14 cellular contexts compared by ENCODE assay signal in genomic region chr18:28778706-28779105, GRCh38.
DNase-seq lines count a peak whose midpoint lies in the region; ATAC-seq and TF ChIP-seq lines count a peak whose summit lies in the region.
"Had no signal": no experiment of that assay in that cellular context is flagged by ENCODE, and none has a peak within 500 bp of the region (broad histone marks: within the 10 kb centered on the region; RNA-seq: fewer than 3 reads in every experiment).

No MANE protein-coding gene starts in this region.

- peaks cover 3% of the 10 kb centered on the region for H3K27me3 Mint-ChIP-seq in glutamatergic neuron (ENCODE audit: unreplicated experiment)
- H3K27me3 Mint-ChIP-seq in Caco-2 (ENCODE audit: insufficient read depth, unreplicated experiment), result no peaks in the 10 kb centered on the region

- H3K4me3 Mint-ChIP-seq in glutamatergic neuron (ENCODE audit: unreplicated experiment) (peak overlapping the region; percentile 50), Caco-2 (ENCODE audit: unreplicated experiment) (no peak overlapping the region)
- H3K4me3 Mint-ChIP-seq: CD8-positive, alpha-beta T cell; H9 had no signal

- peaks cover 2% of the 10 kb centered on the region for H3K9me3 Mint-ChIP-seq in glutamatergic neuron (ENCODE audit: unreplicated experiment)
- H3K9me3 Mint-ChIP-seq in Caco-2 (ENCODE audit: unreplicated experiment), result no peaks in the 10 kb centered on the region
- H3K9me3 Mint-ChIP-seq: H9 had no signal

- no TSS peak for BruUV-seq in Caco-2 (replicated peaks; lab: Mats Ljungman, UMichigan)

- DNase-seq in DND-41, result no peak
- DNase-seq in NCI-H524 treated with DMSO at 0.1 percent for 48 hours (lab: John Stamatoyannopoulos, UW), result peak; percentile 19
- DNase-seq in glutamatergic neuron, result peak; percentile 69
- DNase-seq in posterior vena cava (ENCODE audit: low spot score), result peak; percentile 48
- DNase-seq in Caco-2, result no peak
- no peak for DNase-seq in GM19238 (ENCODE audit: insufficient read length, low spot score)
- DNase-seq: 8988T; CD8-positive, alpha-beta T cell; DMS 273 treated with DMSO at 0.1 percent for 48 hours; DMS53; GM23248; H9 had no signal

- H2AFZ ChIP-seq in DND-41 (ENCODE audit: low read depth, low read length), result 0 out of 2 replicates have a peak overlapping the region, but pooled peaks have one; percentile 1
- H2AFZ ChIP-seq: GM23248 had no signal

- no peak overlapping the region for H3K9ac ChIP-seq in DND-41 (ENCODE audit: low read depth, low read length)
- H3K9ac ChIP-seq: BLaER1 treated with 17β-estradiol and CSF1 and Interleukin-3, amounts not matched to agents 10 nM and 100 nM; GM23248 had no signal

- CTCF ChIA-PET in Caco-2 (lab: Charles Lee), result no interaction called here

- H3K4me1 ChIP-seq in DND-41 (ENCODE audit: insufficient read depth, low read length) (peaks cover 66% of the 10 kb centered on the region), Caco-2 (no peaks in the 10 kb centered on the region)

- peak overlapping the region; percentile 72 for H3K27ac ChIP-seq in DND-41 (ENCODE audit: low read length)
- H3K27ac ChIP-seq: BLaER1 treated with 17β-estradiol and CSF1 and Interleukin-3, amounts not matched to agents 10 nM and 100 nM; GM23248 had no signal

- H3K9me3 ChIP-seq in DND-41 (ENCODE audit: insufficient read depth, low read length, severe bottlenecking) (peaks cover 4% of the 10 kb centered on the region), Caco-2 (no peaks in the 10 kb centered on the region)
- H3K9me3 ChIP-seq: BLaER1 treated with 17β-estradiol and CSF1 and Interleukin-3, amounts not matched to agents 10 nM and 100 nM had no signal

- H3K4me3 ChIP-seq in DND-41 (ENCODE audit: low read depth in 1 of 2, low read length in 2 of 2) (no peak overlapping the region), Caco-2 (ENCODE audit: low read depth, low read length) (no peak overlapping the region)
- H3K4me3 ChIP-seq: BLaER1 treated with 17β-estradiol and CSF1 and Interleukin-3, amounts not matched to agents 10 nM and 100 nM; GM23248 had no signal

- H3K36me3 Mint-ChIP-seq in glutamatergic neuron (ENCODE audit: unreplicated experiment) (no peaks in the 10 kb centered on the region), Caco-2 (ENCODE audit: insufficient read depth, unreplicated experiment) (no peaks in the 10 kb centered on the region)
- H3K36me3 Mint-ChIP-seq: CD8-positive, alpha-beta T cell had no signal

- H3K36me3 ChIP-seq in DND-41 (ENCODE audit: insufficient read depth, low read length) (no peaks in the 10 kb centered on the region), Caco-2 (ENCODE audit: control insufficient read depth, insufficient read depth, low read length) (no peaks in the 10 kb centered on the region)
- H3K36me3 ChIP-seq: BLaER1 treated with 17β-estradiol and CSF1 and Interleukin-3, amounts not matched to agents 10 nM and 100 nM had no signal

- no peak overlapping the region; the same call in 1 of the 2 replicates for H3K4me2 ChIP-seq in DND-41 (ENCODE audit: insufficient read depth, low read length)

- no peaks in the 10 kb centered on the region for H3K79me2 ChIP-seq in DND-41 (ENCODE audit: insufficient read depth, low read length)

- H3K27me3 ChIP-seq in DND-41 (ENCODE audit: insufficient read depth, low read length, poor library complexity) (no peaks in the 10 kb centered on the region), Caco-2 (replicated peaks; ENCODE audit: control insufficient read depth, insufficient read depth, low read length) (no peaks in the 10 kb centered on the region)
- H3K27me3 ChIP-seq: BLaER1 treated with 17β-estradiol and CSF1 and Interleukin-3, amounts not matched to agents 10 nM and 100 nM had no signal

- ATAC-seq in DND-41 (ENCODE audit: insufficient read depth, low read depth) (no peak), HG03571 (IDR thresholded peaks at IDR 0.05; ENCODE audit: unreplicated experiment) (no peak)
- ATAC-seq: CD8-positive, alpha-beta T cell had no signal

- H3K27ac Mint-ChIP-seq in glutamatergic neuron (ENCODE audit: unreplicated experiment) (peak overlapping the region; percentile 93), Caco-2 (ENCODE audit: unreplicated experiment) (no peak overlapping the region)
- H3K27ac Mint-ChIP-seq: CD8-positive, alpha-beta T cell; H9 had no signal

- H4K20me1 ChIP-seq in DND-41 (ENCODE audit: insufficient read depth, low read length), result no peaks in the 10 kb centered on the region
- H4K20me1 ChIP-seq: BLaER1 treated with 17β-estradiol and CSF1 and Interleukin-3, amounts not matched to agents 10 nM and 100 nM had no signal

- peaks cover 13% of the 10 kb centered on the region for H3K4me1 Mint-ChIP-seq in glutamatergic neuron (ENCODE audit: low read depth, unreplicated experiment)
- no peaks in the 10 kb centered on the region for H3K4me1 Mint-ChIP-seq in Caco-2 (ENCODE audit: low read depth, unreplicated experiment)

- intact Hi-C loops in posterior vena cava (cut with DNase I), result loop anchor here in 1 of 2 donors (10.0 kb wide), 1 partner anchor 64 kb away; no protein-coding TSS in a partner anchor
- intact Hi-C loops in Caco-2 (cut with micrococcal nuclease; ENCODE audit: unreplicated experiment), result no loop called here

- POLR2A ChIA-PET in Caco-2 (lab: Charles Lee), result no interaction called here

- TF ChIP-seq CTCF in DND-41 (IDR thresholded peaks at IDR 0.05; ENCODE audit: borderline replicate concordance, extremely low read depth, low read length, poor library complexity, severe bottlenecking) (no peak), glutamatergic neuron (IDR thresholded peaks at IDR 0.05; ENCODE audit: partially characterized antibody, unreplicated experiment) (no peak), Caco-2 (IDR thresholded peaks at IDR 0.05; ENCODE audit: insufficient read depth in 1 of 2, low read depth in 1 of 2, low read length in 1 of 2, severe bottlenecking in 1 of 2, unreplicated experiment in 1 of 2) (no peak)

Comparison
In these comparisons a context has a peak if more than half of its experiments do, and no peak if none do; other contexts are left out.
1. DNase-seq: peak in NCI-H524 treated with DMSO at 0.1 percent for 48 hours (single experiment), glutamatergic neuron (single experiment) and posterior vena cava (single experiment); none in DND-41 (single experiment), Caco-2 (0 of 2) and GM19238 (single experiment).